In the genomic region with DNA sequence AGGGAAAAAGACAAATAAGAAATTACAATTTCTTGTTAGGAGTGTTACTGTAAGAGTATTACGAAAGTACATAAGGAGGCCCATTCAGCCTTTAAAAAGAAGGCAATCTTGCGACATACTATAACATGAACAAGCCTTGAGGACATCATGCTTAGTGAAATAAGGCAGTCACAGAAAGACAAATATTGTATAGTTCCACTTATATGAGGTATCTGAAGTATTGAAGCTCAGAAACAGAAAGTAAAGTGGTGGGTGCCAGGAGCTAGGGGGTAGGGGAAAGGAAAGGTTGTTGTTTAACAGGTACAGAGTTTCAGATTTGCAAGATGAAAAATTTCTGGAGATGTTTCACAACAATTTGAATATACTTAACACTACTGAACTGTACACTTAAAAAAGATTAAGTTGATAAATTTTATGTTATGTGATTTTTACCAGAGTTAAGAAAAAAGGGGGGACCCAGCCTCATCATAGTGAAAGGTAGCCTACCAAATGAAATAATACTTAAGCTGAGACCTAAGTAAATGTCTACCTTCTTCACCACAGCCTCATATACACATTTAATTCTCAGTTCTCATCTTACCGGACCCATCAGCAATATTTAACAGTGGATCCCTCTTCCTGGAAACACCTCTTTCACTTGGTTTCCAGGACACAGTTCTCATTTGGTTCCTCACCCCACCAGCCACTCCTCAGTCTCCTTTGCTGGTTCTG, we compare ENCODE assay signal across 10 cellular contexts. TPM values are rescaled to one million over a fixed set of nuclear protein-coding genes. Genes with fewer than 3 reads are reported as not detected.
DNase-seq lines count a peak whose midpoint lies in the region; ATAC-seq, FAIRE-seq and TF ChIP-seq lines count a peak whose summit lies in the region.
"Had no signal": no experiment of that assay in that cellular context is flagged by ENCODE, and none has a peak within 500 bp of the region (broad histone marks: within the 10 kb centered on the region; RNA-seq: fewer than 3 reads in every experiment).

No MANE protein-coding gene starts in this region.

- H3K27ac Mint-ChIP-seq in T-cell: peak overlapping the region; percentile 45 to 62
- peak overlapping the region in 7 of 9 donors; percentile 18 to 81 (median 57) for H3K27ac Mint-ChIP-seq in naive thymus-derived CD4-positive, alpha-beta T cell
- H3K27ac Mint-ChIP-seq in type B pancreatic cell: no peak overlapping the region

- no peaks in the 10 kb centered on the region for H3K9me3 Mint-ChIP-seq in T-cell
- peaks cover 0 to 2% (median 0%) of the 10 kb centered on the region in 11 donors for H3K9me3 Mint-ChIP-seq in naive thymus-derived CD4-positive, alpha-beta T cell
- peaks cover 8% of the 10 kb centered on the region for H3K9me3 Mint-ChIP-seq in type B pancreatic cell

- H3K27ac ChIP-seq in naive thymus-derived CD4-positive, alpha-beta T cell (ENCODE audit: low read depth, low read length): peak overlapping the region; percentile 9
- no peak overlapping the region for H3K27ac ChIP-seq in caudate nucleus (ENCODE audit: low read depth, low read length)

- POLR2A ChIA-PET in T-cell (lab: Charles Lee): interaction anchor here in 1 of 2 donors (1.0 kb wide), 1 partner anchor 17 kb away, joined by 3 read pairs; no protein-coding TSS in a partner anchor
- POLR2A ChIA-PET in naive thymus-derived CD4-positive, alpha-beta T cell (lab: Charles Lee): interaction anchor here (0.5 to 1.3 kb wide), 2 partner anchors 17 to 34 kb away, joined by 3 to 4 read pairs; no protein-coding TSS in a partner anchor

- peak; percentile 51 for FAIRE-seq in GM18507 (lab: Jason Lieb, UNC)

- intact Hi-C loops in naive thymus-derived CD4-positive, alpha-beta T cell (cut with micrococcal nuclease): loop anchor here (2.0 kb wide), 2 partner anchors 15 to 17 kb away; no protein-coding TSS in a partner anchor

- H3K36me3 Mint-ChIP-seq in T-cell: peaks cover 25% of the 10 kb centered on the region
- peaks cover 7 to 29% (median 16%) of the 10 kb centered on the region in 5 donors for H3K36me3 Mint-ChIP-seq in naive thymus-derived CD4-positive, alpha-beta T cell
- peaks cover 21% of the 10 kb centered on the region for H3K36me3 Mint-ChIP-seq in type B pancreatic cell

- no peaks in the 10 kb centered on the region for H3K27me3 ChIP-seq in naive thymus-derived CD4-positive, alpha-beta T cell (ENCODE audit: control insufficient read depth in 2 of 2, insufficient read depth in 2 of 2, low read length in 2 of 2)

- DNase-seq in GM18507 (ENCODE audit: extremely low spot score, insufficient read length, low read depth) (no peak), T-cell (no peak), NCI-H1105 (lab: John Stamatoyannopoulos, UW) (no peak), NCI-H2107 treated with DMSO at 0.1 percent for 48 hours (lab: John Stamatoyannopoulos, UW; ENCODE audit: unreplicated experiment) (no peak), caudate nucleus (lab: John Stamatoyannopoulos, UW) (no peak), type B pancreatic cell (ENCODE audit: extremely low spot score, unreplicated experiment) (no peak)
- no peak for DNase-seq in naive thymus-derived CD4-positive, alpha-beta T cell
- DNase-seq: mucosa of descending colon, NCI-H2171 had no signal

- ATAC-seq in HG02798 (IDR thresholded peaks at IDR 0.05; ENCODE audit: poor library complexity, unreplicated experiment) (peak; percentile 64), T-cell (replicated peaks in 1 of 4) (no peak)
- ATAC-seq in naive thymus-derived CD4-positive, alpha-beta T cell: peak; percentile 26
- ATAC-seq: mucosa of descending colon had no signal

- no peak overlapping the region for H3K4me3 ChIP-seq in naive thymus-derived CD4-positive, alpha-beta T cell (ENCODE audit: low read length)
- H3K4me3 ChIP-seq: mucosa of descending colon had no signal

- CTCF ChIA-PET in T-cell (lab: Charles Lee): no interaction called here
- CTCF ChIA-PET in naive thymus-derived CD4-positive, alpha-beta T cell (lab: Charles Lee): interaction anchor here (1.1 to 1.5 kb wide), 2 partner anchors 10 to 47 kb away, joined by 3 read pairs; no protein-coding TSS in a partner anchor

- peaks cover 9 to 35% of the 10 kb centered on the region in 2 donors for H3K4me1 ChIP-seq in naive thymus-derived CD4-positive, alpha-beta T cell (ENCODE audit: control insufficient read depth in 2 of 2, insufficient read depth in 2 of 2, low read length in 2 of 2)

- no peak overlapping the region for H3K4me3 Mint-ChIP-seq in T-cell
- peak overlapping the region in 6 of 10 donors; percentile 3 to 35 (median 8) for H3K4me3 Mint-ChIP-seq in naive thymus-derived CD4-positive, alpha-beta T cell
- H3K4me3 Mint-ChIP-seq in type B pancreatic cell: no peak overlapping the region

- H3K27me3 Mint-ChIP-seq in T-cell (no peaks in the 10 kb centered on the region), type B pancreatic cell (no peaks in the 10 kb centered on the region)
- no peaks in the 10 kb centered on the region for H3K27me3 Mint-ChIP-seq in naive thymus-derived CD4-positive, alpha-beta T cell

- TF ChIP-seq CTCF in type B pancreatic cell (conservative IDR thresholded peaks at IDR 0.05): no peak

- no peaks in the 10 kb centered on the region for H3K9me3 ChIP-seq in naive thymus-derived CD4-positive, alpha-beta T cell (ENCODE audit: control insufficient read depth in 2 of 3, low read length in 3 of 3)
- H3K9me3 ChIP-seq: mucosa of descending colon had no signal

- no peaks in the 10 kb centered on the region for H3K36me3 ChIP-seq in naive thymus-derived CD4-positive, alpha-beta T cell (ENCODE audit: control insufficient read depth in 2 of 3, insufficient read depth in 3 of 3, low read length in 3 of 3)

- H3K4me1 Mint-ChIP-seq in T-cell (peaks cover 78 to 86% (median 79%) of the 10 kb centered on the region in 3 donors), type B pancreatic cell (ENCODE audit: unreplicated experiment) (peaks cover 14% of the 10 kb centered on the region)
- peaks cover 44 to 92% (median 88%) of the 10 kb centered on the region in 7 donors for H3K4me1 Mint-ChIP-seq in naive thymus-derived CD4-positive, alpha-beta T cell

RNA-seq across cellular contexts. Expression of a gene that starts 19.5 kb away (rescaled TPM):
- total RNA-seq in T-cell (10 to 100 TPM; 58.9 to 90.7 (median 64.0) TPM), type B pancreatic cell (ENCODE audit: low replicate concordance) (35.3 and 44.5 TPM in 2 replicates)
- total RNA-seq in naive thymus-derived CD4-positive, alpha-beta T cell: 10 to 100 TPM; 47.3 to 91.4 (median 75.4) TPM
- 10 to 100 TPM in 1 of 2 donors, 1 to 10 TPM in 1; 4.7 to 10.3 TPM for polyA plus RNA-seq in naive thymus-derived CD4-positive, alpha-beta T cell

Comparison
In these comparisons a context has a peak if more than half of its experiments do, and no peak if none do; other contexts are left out.
1. ATAC-seq: peak in HG02798 (single experiment) and naive thymus-derived CD4-positive, alpha-beta T cell (single experiment); none in T-cell (0 of 4).
2. H3K4me3 Mint-ChIP-seq: peak in naive thymus-derived CD4-positive, alpha-beta T cell (6 of 10); none in T-cell (0 of 3) and type B pancreatic cell (single experiment).